ENCODE assay signal across 9 cellular contexts in the genomic region with DNA sequence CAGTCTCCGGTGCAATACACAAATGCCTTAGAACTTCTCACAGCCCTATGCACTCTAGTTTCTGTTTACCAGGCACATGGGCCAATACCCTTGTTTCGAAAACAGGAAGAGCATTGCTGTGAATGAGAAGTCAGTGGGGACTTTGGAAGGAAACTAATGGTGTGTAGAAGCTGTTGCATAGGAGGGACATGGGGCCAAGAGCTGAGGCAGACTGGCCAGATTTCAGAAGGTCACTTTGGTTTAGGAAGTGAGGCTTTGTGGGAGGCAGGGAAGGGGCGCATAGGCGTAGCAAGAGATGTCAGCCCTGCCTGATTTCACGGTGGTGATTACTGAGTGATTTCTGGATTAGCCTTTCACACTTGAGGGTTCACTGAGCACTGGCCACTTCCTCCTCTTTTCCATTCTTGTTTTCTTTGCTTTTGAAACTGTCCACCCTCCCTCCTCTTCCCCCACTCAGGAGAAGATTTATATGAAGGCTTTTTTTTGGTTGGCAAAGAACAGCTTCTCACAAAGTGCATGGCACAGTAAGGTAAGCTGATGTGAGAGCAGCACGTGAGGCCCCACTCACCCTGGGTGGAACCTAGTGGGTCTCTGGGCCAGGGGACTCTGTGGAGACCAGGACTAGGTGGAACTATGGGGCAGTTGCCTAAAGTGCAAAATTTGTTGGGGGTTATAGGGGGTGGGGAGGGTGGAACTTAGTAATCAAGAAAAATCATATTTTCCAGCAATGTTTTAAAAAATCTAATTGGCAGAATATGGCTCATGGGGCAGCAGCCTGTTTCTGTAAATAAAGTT. TPM values are rescaled to one million over a fixed set of nuclear protein-coding genes. Genes with fewer than 3 reads are reported as not detected.
DNase-seq lines count a peak whose midpoint lies in the region; ATAC-seq, FAIRE-seq and TF ChIP-seq lines count a peak whose summit lies in the region.
"Had no signal": no experiment of that assay in that cellular context is flagged by ENCODE, and none has a peak within 500 bp of the region (broad histone marks: within the 10 kb centered on the region; RNA-seq: fewer than 3 reads in every experiment).

No MANE protein-coding gene starts in this region.

- no peak overlapping the region for H3K4me3 Mint-ChIP-seq in activated T-helper 2 cell treated with anti-CD3 and anti-CD28 coated beads, Interferon-gamma antibody, Interleukin-2, Interleukin-4, amounts not matched to agents 10 μg/mL and 5 μg/mL and 100 μg/mL, durations not matched to agents 14 hours and 24 hours and 36 hours (ENCODE audit: low read depth)
- H3K4me3 Mint-ChIP-seq in activated T-cell treated with anti-CD3 and anti-CD28 coated beads, Interleukin-2, amount 50 U/mL, for 72 hours = no peak overlapping the region
- H3K4me3 Mint-ChIP-seq: activated naive CD4-positive, alpha-beta T cell treated with anti-CD3 and anti-CD28 coated beads, Interleukin-2, amount 50 U/mL, for 24 hours had no signal

- FAIRE-seq in H54 (lab: Jason Lieb, UNC) = no peak

- in situ Hi-C loops in G401 (cut with HindIII; ENCODE audit: low sequenced_read_pairs) = no loop called here

- no peak overlapping the region for H3K27ac Mint-ChIP-seq in activated T-helper 2 cell treated with anti-CD3 and anti-CD28 coated beads, Interferon-gamma antibody, Interleukin-2, Interleukin-4, amounts not matched to agents 10 μg/mL and 5 μg/mL and 100 μg/mL, durations not matched to agents 14 hours and 24 hours and 36 hours
- H3K27ac Mint-ChIP-seq in activated T-cell treated with anti-CD3 and anti-CD28 coated beads, Interleukin-2, amount 50 U/mL, for 72 hours = no peak overlapping the region
- H3K27ac Mint-ChIP-seq: activated naive CD4-positive, alpha-beta T cell treated with anti-CD3 and anti-CD28 coated beads, Interleukin-2, amount 50 U/mL, for 24 hours had no signal

- intact Hi-C loops in activated T-helper 2 cell treated with anti-CD3 and anti-CD28 coated beads, Interferon-gamma antibody, Interleukin-2, Interleukin-4, amounts not matched to agents 10 μg/mL and 5 μg/mL and 100 μg/mL, durations not matched to agents 14 hours and 24 hours and 36 hours (cut with micrococcal nuclease) = no loop called here

- DNase-seq in NOMO-1 (lab: John Stamatoyannopoulos, UW; ENCODE audit: unreplicated experiment in 2 of 2) (peak; percentile 58 to 79), left lobe of liver (ENCODE audit: low spot score) (no peak), G401 (ENCODE audit: low spot score) (no peak), H54 (ENCODE audit: insufficient read length, low spot score) (no peak)
- no peak for DNase-seq in activated T-helper 2 cell treated with anti-CD3 and anti-CD28 coated beads, Interferon-gamma antibody, Interleukin-2, Interleukin-4, amounts not matched to agents 10 μg/mL and 5 μg/mL and 100 μg/mL, durations not matched to agents 14 hours and 24 hours and 36 hours (ENCODE audit: low spot score)
- no peak for DNase-seq in activated T-cell treated with anti-CD3 and anti-CD28 coated beads, Interleukin-2, amount 50 U/mL, for 72 hours

- peaks cover 21% of the 10 kb centered on the region for H3K27me3 Mint-ChIP-seq in activated T-helper 2 cell treated with anti-CD3 and anti-CD28 coated beads, Interferon-gamma antibody, Interleukin-2, Interleukin-4, amounts not matched to agents 10 μg/mL and 5 μg/mL and 100 μg/mL, durations not matched to agents 14 hours and 24 hours and 36 hours (ENCODE audit: low read depth)
- H3K27me3 Mint-ChIP-seq in activated T-cell treated with anti-CD3 and anti-CD28 coated beads, Interleukin-2, amount 50 U/mL, for 72 hours (ENCODE audit: low read depth) = peaks cover 26% of the 10 kb centered on the region

- H3K9me3 Mint-ChIP-seq in activated T-helper 2 cell treated with anti-CD3 and anti-CD28 coated beads, Interferon-gamma antibody, Interleukin-2, Interleukin-4, amounts not matched to agents 10 μg/mL and 5 μg/mL and 100 μg/mL, durations not matched to agents 14 hours and 24 hours and 36 hours = no peaks in the 10 kb centered on the region
- H3K9me3 Mint-ChIP-seq in activated T-cell treated with anti-CD3 and anti-CD28 coated beads, Interleukin-2, amount 50 U/mL, for 72 hours = no peaks in the 10 kb centered on the region
- H3K9me3 Mint-ChIP-seq: activated naive CD4-positive, alpha-beta T cell treated with anti-CD3 and anti-CD28 coated beads, Interleukin-2, amount 50 U/mL, for 24 hours had no signal

- H3K36me3 Mint-ChIP-seq in activated T-helper 2 cell treated with anti-CD3 and anti-CD28 coated beads, Interferon-gamma antibody, Interleukin-2, Interleukin-4, amounts not matched to agents 10 μg/mL and 5 μg/mL and 100 μg/mL, durations not matched to agents 14 hours and 24 hours and 36 hours (ENCODE audit: low read depth) = no peaks in the 10 kb centered on the region
- H3K36me3 Mint-ChIP-seq in activated T-cell treated with anti-CD3 and anti-CD28 coated beads, Interleukin-2, amount 50 U/mL, for 72 hours (ENCODE audit: insufficient read depth in 2 of 2) = no peaks in the 10 kb centered on the region
- H3K36me3 Mint-ChIP-seq: activated naive CD4-positive, alpha-beta T cell treated with anti-CD3 and anti-CD28 coated beads, Interleukin-2, amount 50 U/mL, for 24 hours had no signal

- TF ChIP-seq POLR2A in H54 (IDR thresholded peaks at IDR 0.05; ENCODE audit: low read depth, low read length) = no peak

- H3K4me1 Mint-ChIP-seq in activated T-helper 2 cell treated with anti-CD3 and anti-CD28 coated beads, Interferon-gamma antibody, Interleukin-2, Interleukin-4, amounts not matched to agents 10 μg/mL and 5 μg/mL and 100 μg/mL, durations not matched to agents 14 hours and 24 hours and 36 hours (ENCODE audit: low read depth) = peaks cover 7% of the 10 kb centered on the region
- no peaks in the 10 kb centered on the region for H3K4me1 Mint-ChIP-seq in activated T-cell treated with anti-CD3 and anti-CD28 coated beads, Interleukin-2, amount 50 U/mL, for 72 hours (ENCODE audit: low read depth)
- H3K4me1 Mint-ChIP-seq: activated naive CD4-positive, alpha-beta T cell treated with anti-CD3 and anti-CD28 coated beads, Interleukin-2, amount 50 U/mL, for 24 hours had no signal

- ATAC-seq in GM18508 (IDR thresholded peaks at IDR 0.05; ENCODE audit: insufficient read depth, unreplicated experiment) (peak; percentile 67), HG02610 (IDR thresholded peaks at IDR 0.05; ENCODE audit: unreplicated experiment) (peak; percentile 76), left lobe of liver (peak; percentile 92)
- ATAC-seq in activated T-cell treated with anti-CD3 and anti-CD28 coated beads, Interleukin-2, amount 50 U/mL, for 72 hours (replicated peaks in 1 of 2) = no peak

RNA-seq across cellular contexts. Expression of a gene that starts 6.1 kb away (rescaled TPM):
- not detected for total RNA-seq in left lobe of liver
- not detected in 2 replicates for total RNA-seq in G401 (2014; rRNA removed; shearing (Covaris generic))
- total RNA-seq in activated T-helper 2 cell treated with anti-CD3 and anti-CD28 coated beads, Interferon-gamma antibody, Interleukin-2, Interleukin-4, amounts not matched to agents 10 μg/mL and 5 μg/mL and 100 μg/mL, durations not matched to agents 14 hours and 24 hours and 36 hours = not detected in 2 replicates
- not detected for total RNA-seq in activated T-cell treated with anti-CD3 and anti-CD28 coated beads, Interleukin-2, amount 50 U/mL, for 72 hours

Comparison
In these comparisons a context has a peak if more than half of its experiments do, and no peak if none do; other contexts are left out.
1. ATAC-seq: peak in GM18508 (single experiment), HG02610 (single experiment) and left lobe of liver (single experiment); none in activated T-cell treated with anti-CD3 and anti-CD28 coated beads, Interleukin-2, amount 50 U/mL, for 72 hours (0 of 2).
2. DNase-seq: peak in NOMO-1 (2 of 2); none in left lobe of liver (single experiment), G401 (single experiment), activated T-helper 2 cell treated with anti-CD3 and anti-CD28 coated beads, Interferon-gamma antibody, Interleukin-2, Interleukin-4, amounts not matched to agents 10 μg/mL and 5 μg/mL and 100 μg/mL, durations not matched to agents 14 hours and 24 hours and 36 hours (single experiment), activated T-cell treated with anti-CD3 and anti-CD28 coated beads, Interleukin-2, amount 50 U/mL, for 72 hours (0 of 2) and H54 (single experiment).